In the genomic region with DNA sequence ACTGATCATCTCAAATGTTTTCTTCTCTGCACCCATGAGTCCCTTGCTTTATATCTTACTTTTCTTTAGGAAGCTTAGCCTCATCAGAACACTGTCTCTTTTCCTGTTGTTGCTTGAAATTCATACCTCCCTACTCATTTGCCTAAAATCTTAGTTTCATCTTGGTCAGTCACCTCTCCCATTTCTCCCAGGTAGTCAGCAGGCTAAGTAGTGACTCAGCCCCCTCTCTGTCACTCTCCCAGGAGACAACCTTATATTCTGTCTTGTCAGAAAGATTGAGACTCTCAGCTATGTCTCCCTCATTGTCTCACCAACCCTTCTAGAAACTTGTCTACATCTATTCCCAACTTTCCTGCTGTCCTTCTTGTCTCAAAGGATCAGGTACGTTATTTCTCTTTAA, we compare ENCODE assay signal across 18 cellular contexts.
DNase-seq lines count a peak whose midpoint lies in the region; ATAC-seq and TF ChIP-seq lines count a peak whose summit lies in the region.
"Had no signal": no experiment of that assay in that cellular context is flagged by ENCODE, and none has a peak within 500 bp of the region (broad histone marks: within the 10 kb centered on the region; RNA-seq: fewer than 3 reads in every experiment).

No MANE protein-coding gene starts in this region.

- CTCF ChIA-PET in mammary epithelial cell (lab: Charles Lee; ENCODE audit: low non-redundant PET) = no interaction called here

- no peak overlapping the region for H3K4me2 ChIP-seq in mammary epithelial cell (ENCODE audit: insufficient read depth, low read depth, low read length)
- H3K4me2 ChIP-seq: BLaER1 had no signal

- BruUV-seq in mammary epithelial cell (replicated peaks; lab: Mats Ljungman, UMichigan) = no TSS peak

- peak overlapping the region; percentile 3 for H3K27ac Mint-ChIP-seq in stimulated activated effector memory CD8-positive, alpha-beta T cell treated with anti-CD3 and anti-CD28 coated beads, Interleukin-12 subunit alpha, Interleukin-12 subunit beta, amount 100 ng/mL, for 72 hours
- no peak overlapping the region for H3K27ac Mint-ChIP-seq in immature natural killer cell
- H3K27ac Mint-ChIP-seq: B cell; CD4-positive, CD25-positive, alpha-beta regulatory T cell; CD8-positive, alpha-beta T cell; H9 had no signal

- no peak overlapping the region for H3K27ac ChIP-seq in mammary epithelial cell (ENCODE audit: insufficient read depth, low read depth, low read length)
- H3K27ac ChIP-seq in breast epithelium = no peak overlapping the region
- H3K27ac ChIP-seq: 22Rv1, BLaER1, C4-2B, GM23248 had no signal

- no peak overlapping the region for H2AFZ ChIP-seq in mammary epithelial cell (ENCODE audit: low read depth, low read length)
- H2AFZ ChIP-seq: GM23248 had no signal

- TF ChIP-seq POLR2A in breast epithelium (IDR thresholded peaks at IDR 0.05) = no peak

- no peaks in the 10 kb centered on the region for H3K4me1 Mint-ChIP-seq in stimulated activated effector memory CD8-positive, alpha-beta T cell treated with anti-CD3 and anti-CD28 coated beads, Interleukin-12 subunit alpha, Interleukin-12 subunit beta, amount 100 ng/mL, for 72 hours
- H3K4me1 Mint-ChIP-seq in immature natural killer cell = peaks cover 0 to 1% of the 10 kb centered on the region in 2 donors
- H3K4me1 Mint-ChIP-seq: B cell, H9 had no signal

- H3K36me3 ChIP-seq in mammary epithelial cell (ENCODE audit: insufficient read depth, low read length) (no peaks in the 10 kb centered on the region), breast epithelium (no peaks in the 10 kb centered on the region)
- H3K36me3 ChIP-seq: BLaER1 had no signal

- no peak overlapping the region for H3K9ac ChIP-seq in mammary epithelial cell (ENCODE audit: insufficient read depth, low read length)
- H3K9ac ChIP-seq: BLaER1, GM23248 had no signal

- in situ Hi-C loops in mammary epithelial cell (cut with MboI; ENCODE audit: low sequenced_read_pairs in 2 of 2) = no loop called here

- H3K4me3 ChIP-seq in mammary epithelial cell (replicated peaks in 1 of 3; ENCODE audit: insufficient read depth in 1 of 3, low read depth in 2 of 3, low read length in 3 of 3) (no peak overlapping the region), breast epithelium (no peak overlapping the region), epithelial cell of esophagus (ENCODE audit: low read length) (no peak overlapping the region)
- H3K4me3 ChIP-seq: BLaER1, GM23248 had no signal

- H3K4me3 Mint-ChIP-seq in stimulated activated effector memory CD8-positive, alpha-beta T cell treated with anti-CD3 and anti-CD28 coated beads, Interleukin-12 subunit alpha, Interleukin-12 subunit beta, amount 100 ng/mL, for 72 hours = no peak overlapping the region
- no peak overlapping the region for H3K4me3 Mint-ChIP-seq in immature natural killer cell
- H3K4me3 Mint-ChIP-seq: B cell; CD4-positive, CD25-positive, alpha-beta regulatory T cell; CD8-positive, alpha-beta T cell; H9 had no signal

- H3K27me3 Mint-ChIP-seq in immature natural killer cell (ENCODE audit: low read depth in 3 of 3) = no peaks in the 10 kb centered on the region
- H3K27me3 Mint-ChIP-seq: B cell; CD4-positive, CD25-positive, alpha-beta regulatory T cell had no signal

- H3K9me3 Mint-ChIP-seq in stimulated activated effector memory CD8-positive, alpha-beta T cell treated with anti-CD3 and anti-CD28 coated beads, Interleukin-12 subunit alpha, Interleukin-12 subunit beta, amount 100 ng/mL, for 72 hours = peaks cover 5% of the 10 kb centered on the region
- H3K9me3 Mint-ChIP-seq in immature natural killer cell = peaks cover 6 to 28% (median 22%) of the 10 kb centered on the region in 6 donors

- 36% methylated on average over 1 of the region's 1 CpG for WGBS in mammary epithelial cell (ENCODE audit: low coverage, missing lambda C conversion rate)

- H3K9me3 ChIP-seq in mammary epithelial cell (replicated peaks; ENCODE audit: insufficient read depth, low read length) (no peaks in the 10 kb centered on the region), breast epithelium (peaks cover 8 to 17% of the 10 kb centered on the region in 2 donors)
- H3K9me3 ChIP-seq: Caco-2 had no signal

- H4K20me1 ChIP-seq in mammary epithelial cell (ENCODE audit: insufficient read depth, low read length) = no peaks in the 10 kb centered on the region
- H4K20me1 ChIP-seq: BLaER1 had no signal

- TF ChIP-seq CTCF in mammary epithelial cell (conservative IDR thresholded peaks at IDR 0.05 in 1 of 2, IDR thresholded peaks at IDR 0.05 in 1 of 2; ENCODE audit: extremely low read depth in 1 of 2, insufficient read depth in 1 of 2, low read depth in 1 of 2, low read length in 2 of 2) (no peak), breast epithelium (IDR thresholded peaks at IDR 0.05) (no peak), epithelial cell of esophagus (IDR thresholded peaks at IDR 0.05; ENCODE audit: insufficient read depth, low read depth, low read length, missing control alignments) (no peak)

- DNase-seq in mammary epithelial cell = peak; percentile 9
- DNase-seq in breast epithelium (ENCODE audit: low spot score in 2 of 2) = no peak
- peak; percentile 50 for DNase-seq in epithelial cell of esophagus (ENCODE audit: low read depth)
- DNase-seq in stimulated activated effector memory CD8-positive, alpha-beta T cell treated with anti-CD3 and anti-CD28 coated beads, Interleukin-12 subunit alpha, Interleukin-12 subunit beta, amount 100 ng/mL, for 72 hours (ENCODE audit: low spot score in 2 of 2) = no peak
- no peak for DNase-seq in left lobe of liver (ENCODE audit: low spot score)
- no peak for DNase-seq in immature natural killer cell
- DNase-seq: Caco-2; CD4-positive, CD25-positive, alpha-beta regulatory T cell; CD8-positive, alpha-beta T cell; DMS153; DND-41; GM23248; H9 had no signal

- dilution Hi-C loops in mammary epithelial cell (cut with HindIII; ENCODE audit: low sequenced_read_pairs) = no loop called here

- intact Hi-C loops in mammary epithelial cell (cut with micrococcal nuclease) = loop anchor here (10.0 kb wide), 1 partner anchor 165 kb away; no protein-coding TSS in a partner anchor
- intact Hi-C loops in breast epithelium (cut with DNase I; ENCODE audit: low total_unique reads) = no loop called here

- no peaks in the 10 kb centered on the region for H3K27me3 ChIP-seq in mammary epithelial cell (ENCODE audit: insufficient read depth, low read length)
- H3K27me3 ChIP-seq in breast epithelium = no peaks in the 10 kb centered on the region
- H3K27me3 ChIP-seq: BLaER1 had no signal

- H3K4me1 ChIP-seq in mammary epithelial cell (ENCODE audit: insufficient read depth, low read length) (no peaks in the 10 kb centered on the region), breast epithelium (no peaks in the 10 kb centered on the region)
- H3K4me1 ChIP-seq: BLaER1, Caco-2 had no signal

- no peak for ATAC-seq in stimulated activated effector memory CD8-positive, alpha-beta T cell treated with anti-CD3 and anti-CD28 coated beads, Interleukin-12 subunit alpha, Interleukin-12 subunit beta, amount 100 ng/mL, for 72 hours
- no peak for ATAC-seq in left lobe of liver
- ATAC-seq: CD8-positive, alpha-beta T cell; HCT116 had no signal

- H3K36me3 Mint-ChIP-seq in stimulated activated effector memory CD8-positive, alpha-beta T cell treated with anti-CD3 and anti-CD28 coated beads, Interleukin-12 subunit alpha, Interleukin-12 subunit beta, amount 100 ng/mL, for 72 hours = no peaks in the 10 kb centered on the region
- peaks cover 27 to 30% (median 28%) of the 10 kb centered on the region in 3 donors for H3K36me3 Mint-ChIP-seq in immature natural killer cell

- no peaks in the 10 kb centered on the region for H3K79me2 ChIP-seq in mammary epithelial cell (ENCODE audit: insufficient read depth, low read length)

Comparison
In these comparisons a context has a peak if more than half of its experiments do, and no peak if none do; other contexts are left out.
1. DNase-seq: peak in mammary epithelial cell (single experiment) and epithelial cell of esophagus (single experiment); none in breast epithelium (0 of 2), stimulated activated effector memory CD8-positive, alpha-beta T cell treated with anti-CD3 and anti-CD28 coated beads, Interleukin-12 subunit alpha, Interleukin-12 subunit beta, amount 100 ng/mL, for 72 hours (0 of 2), left lobe of liver (single experiment) and immature natural killer cell (0 of 3).